In genomic region chr2:229313591-229313990, GRCh38 we compare ENCODE assay signal across 13 cellular contexts. TPM values are rescaled to one million over a fixed set of nuclear protein-coding genes. Genes with fewer than 3 reads are reported as not detected.
A peak's percentile ranks its signal among the peaks of the same experiment; 100 is the strongest.
DNase-seq lines count a peak whose midpoint lies in the region; ATAC-seq and TF ChIP-seq lines count a peak whose summit lies in the region.
"Had no signal": no experiment of that assay in that cellular context is flagged by ENCODE, and none has a peak within 500 bp of the region (broad histone marks: within the 10 kb centered on the region; RNA-seq: fewer than 3 reads in every experiment).

No MANE protein-coding gene starts in this region.

- peak; percentile 51 to 87 (median 75) for ATAC-seq in heart left ventricle
- no peak for ATAC-seq in HG02763 (IDR thresholded peaks at IDR 0.05; ENCODE audit: unreplicated experiment)
- ATAC-seq in GM21528 (IDR thresholded peaks at IDR 0.05; ENCODE audit: low FRiP score, unreplicated experiment): no peak
- ATAC-seq: natural killer cell treated with Interleukin-12 subunit alpha and Interleukin-12 subunit beta and Interleukin-15 and Interleukin-18, amount 100 ng/mL, for 72 hours; T-helper 17 cell had no signal

- H3K9me3 ChIP-seq in ascending aorta: no peaks in the 10 kb centered on the region
- H3K9me3 ChIP-seq in heart left ventricle: peaks cover 0 to 6% (median 0%) of the 10 kb centered on the region in 12 donors

- H3K36me3 ChIP-seq in ascending aorta (no peaks in the 10 kb centered on the region), heart left ventricle (no peaks in the 10 kb centered on the region)

- DNase-seq in GM04504 (ENCODE audit: low read depth): peak; percentile 28
- no peak for DNase-seq in ascending aorta (ENCODE audit: low spot score in 2 of 2)
- no peak for DNase-seq in heart left ventricle
- DNase-seq in stromal cell of bone marrow (ENCODE audit: low read depth): peak; percentile 69
- no peak for DNase-seq in NCI-H128 (lab: John Stamatoyannopoulos, UW; ENCODE audit: unreplicated experiment)
- DNase-seq: activated CD4-positive, alpha-beta memory T cell treated with anti-CD3 and anti-CD28 coated beads for 36 hours; activated naive CD4-positive, alpha-beta T cell treated with anti-CD3 and anti-CD28 coated beads, Interleukin-2, amount 10 ng/mL, durations not matched to agents 7 days and 5 days; effector memory CD4-positive, alpha-beta T cell; NCI-H82; T-helper 17 cell had no signal

- no peak for TF ChIP-seq CTCF in ascending aorta (IDR thresholded peaks at IDR 0.05)
- TF ChIP-seq CTCF in heart left ventricle (IDR thresholded peaks at IDR 0.05): no peak

- 31 to 53% (median 38%) methylated on average over 3 of the region's 3 CpGs for WGBS in heart left ventricle, 4 donors

- no peak for TF ChIP-seq POLR2A in heart left ventricle (IDR thresholded peaks at IDR 0.05)

- H3K27ac ChIP-seq in ascending aorta: peak overlapping the region; percentile 25 to 33
- peak overlapping the region in 11 of 12 donors; percentile 22 to 78 (median 52) for H3K27ac ChIP-seq in heart left ventricle

- H3K27me3 ChIP-seq in ascending aorta (no peaks in the 10 kb centered on the region), heart left ventricle (no peaks in the 10 kb centered on the region)

- intact Hi-C loops in ascending aorta (cut with DNase I) (no loop called here), heart left ventricle (cut with DNase I) (no loop called here)

- H3K4me1 ChIP-seq in ascending aorta (no peaks in the 10 kb centered on the region), heart left ventricle (peaks cover 0 to 37% (median 0%) of the 10 kb centered on the region in 12 donors)

- no peak overlapping the region for H3K4me3 ChIP-seq in ascending aorta
- H3K4me3 ChIP-seq in heart left ventricle: no peak overlapping the region

RNA-seq across cellular contexts. Expression of gene PID1, which starts 42.5 kb away (rescaled TPM):
- total RNA-seq in ascending aorta (38.4 TPM), heart left ventricle (10 to 100 TPM in 2 of 9 donors, 1 to 10 TPM in 7; 3.1 to 17.7 (median 7.1) TPM)
- 1 to 10 TPM; 2.1 to 9.9 TPM for polyA plus RNA-seq in heart left ventricle
- total RNA-seq: activated CD4-positive, alpha-beta memory T cell treated with anti-CD3 and anti-CD28 coated beads for 36 hours; natural killer cell treated with Interleukin-12 subunit alpha and Interleukin-12 subunit beta and Interleukin-15 and Interleukin-18, amount 100 ng/mL, for 72 hours had no signal

Comparison
In these comparisons a context has a peak if more than half of its experiments do, and no peak if none do; other contexts are left out.
1. DNase-seq: peak in GM04504 (single experiment) and stromal cell of bone marrow (single experiment); none in ascending aorta (0 of 2), heart left ventricle (0 of 5) and NCI-H128 (single experiment).
2. ATAC-seq: peak in heart left ventricle (4 of 4); none in HG02763 (single experiment) and GM21528 (single experiment).